Comparison of ENCODE assay signal across 17 cellular contexts in genomic region chr20:25079171-25079570, GRCh38. TPM values are rescaled to one million over a fixed set of nuclear protein-coding genes. Genes with fewer than 3 reads are reported as not detected.
DNase-seq lines count a peak whose midpoint lies in the region; ATAC-seq and TF ChIP-seq lines count a peak whose summit lies in the region.
"Had no signal": no experiment of that assay in that cellular context is flagged by ENCODE, and none has a peak within 500 bp of the region (broad histone marks: within the 10 kb centered on the region; RNA-seq: fewer than 3 reads in every experiment).

No MANE protein-coding gene starts in this region.

- TF ChIP-seq CTCF in RWPE2 (IDR thresholded peaks at IDR 0.05; ENCODE audit: poor library complexity, severe bottlenecking) (no peak), transverse colon (IDR thresholded peaks at IDR 0.05) (no peak)

- no peak overlapping the region for H3K4me3 ChIP-seq in right cardiac atrium (ENCODE audit: low read length)
- no peak overlapping the region for H3K4me3 ChIP-seq in RWPE2 (ENCODE audit: severe bottlenecking)
- no peak overlapping the region for H3K4me3 ChIP-seq in transverse colon
- H3K4me3 ChIP-seq: BLaER1 treated with 17β-estradiol and CSF1 and Interleukin-3, amounts not matched to agents 10 nM and 100 nM; GM12878; GM23338 had no signal

- ATAC-seq in right cardiac atrium = no peak
- ATAC-seq in RWPE2 (ENCODE audit: low read depth) = no peak
- peak; percentile 97 for ATAC-seq in left colon
- ATAC-seq in HG02642 (IDR thresholded peaks at IDR 0.05; ENCODE audit: poor library complexity, unreplicated experiment) = no peak
- ATAC-seq: GM12878, GM23338 had no signal

- H3K9me3 ChIP-seq in right cardiac atrium (ENCODE audit: control insufficient read depth, low read length) (no peaks in the 10 kb centered on the region), RWPE2 (ENCODE audit: severe bottlenecking) (no peaks in the 10 kb centered on the region), transverse colon (no peaks in the 10 kb centered on the region)

- DNase-seq in cardiac septum (ENCODE audit: low spot score) = peak; percentile 33
- no peak for DNase-seq in right cardiac atrium
- DNase-seq in RWPE2 (ENCODE audit: low spot score) = peak; percentile 24
- DNase-seq in left colon = peak; percentile 66 to 69
- DNase-seq in transverse colon = peak; percentile 73
- no peak for DNase-seq in DMS53 treated with DMSO at 0.1 percent for 48 hours (lab: John Stamatoyannopoulos, UW; ENCODE audit: unreplicated experiment)
- DNase-seq in activated naive CD4-positive, alpha-beta T cell treated with Interleukin-2 at 50 U/mL for 16 hours = no peak
- DNase-seq: 8988T; CD4-positive, CD25-positive, alpha-beta regulatory T cell; DMS53; H7 had no signal

- WGBS in right cardiac atrium = 76% methylated on average over 4 of the region's 4 CpGs
- WGBS in transverse colon (ENCODE audit: low coverage in 1 of 2), 2 donors = 53% methylated on average over 4 of the region's 4 CpGs; no CpG with 5 or more reads in 1 of the 2 donors

- intact Hi-C loops in cardiac septum (cut with DNase I) (no loop called here), right cardiac atrium (cut with DNase I) (loop anchor here in 2 of 4 donors (5.0 kb wide), 2 partner anchors 98 to 323 kb away; no protein-coding TSS in a partner anchor), left colon (cut with DNase I, micrococcal nuclease) (loop anchor here in 1 of 2 donors (5.0 kb wide), 1 partner anchor 98 kb away; no protein-coding TSS in a partner anchor), transverse colon (cut with DNase I; ENCODE audit: low total_unique reads) (no loop called here)

- H3K27ac ChIP-seq in right cardiac atrium (ENCODE audit: low read length) = no peak overlapping the region
- no peak overlapping the region for H3K27ac ChIP-seq in RWPE2 (ENCODE audit: poor library complexity, severe bottlenecking)
- no peak overlapping the region for H3K27ac ChIP-seq in transverse colon
- H3K27ac ChIP-seq: BLaER1 treated with 17β-estradiol and CSF1 and Interleukin-3, amounts not matched to agents 10 nM and 100 nM had no signal

- in situ Hi-C loops in transverse colon (cut with MboI; ENCODE audit: low pct_ligation_motif_present in 1 of 4, low pct_unique_long_range_greater_than_20kb in 1 of 4, low sequenced_read_pairs in 3 of 4) = no loop called here

- no peaks in the 10 kb centered on the region for H3K27me3 ChIP-seq in right cardiac atrium (ENCODE audit: control insufficient read depth, insufficient read depth)
- H3K27me3 ChIP-seq in RWPE2 (ENCODE audit: insufficient read depth, poor library complexity, severe bottlenecking) = peaks cover 93% of the 10 kb centered on the region
- H3K27me3 ChIP-seq in transverse colon = peaks cover 87% of the 10 kb centered on the region

- no peaks in the 10 kb centered on the region for H3K36me3 ChIP-seq in RWPE2 (ENCODE audit: low read depth)
- H3K36me3 ChIP-seq in transverse colon = no peaks in the 10 kb centered on the region
- H3K36me3 ChIP-seq: BLaER1 treated with 17β-estradiol and CSF1 and Interleukin-3, amounts not matched to agents 10 nM and 100 nM had no signal

- TF ChIP-seq EP300 in transverse colon (IDR thresholded peaks at IDR 0.05; ENCODE audit: low read depth) = no peak

- H3K4me1 ChIP-seq in right cardiac atrium (ENCODE audit: control insufficient read depth, insufficient read depth, low read length) (no peaks in the 10 kb centered on the region), RWPE2 (ENCODE audit: insufficient read depth, poor library complexity, severe bottlenecking) (no peaks in the 10 kb centered on the region), transverse colon (peaks cover 10 to 36% (median 23%) of the 10 kb centered on the region in 4 donors)
- H3K4me1 ChIP-seq: BLaER1 treated with 17β-estradiol and CSF1 and Interleukin-3, amounts not matched to agents 10 nM and 100 nM had no signal

- no peak for TF ChIP-seq POLR2A in transverse colon (IDR thresholded peaks at IDR 0.05)

RNA-seq across cellular contexts. Expression of gene VSX1, which starts 2.8 kb away (rescaled TPM):
- total RNA-seq in cardiac septum (0.54 TPM), right cardiac atrium (under 1 TPM in 1 of 4 donors, not detected in 3; 0.44 TPM), left colon (not detected), transverse colon (under 1 TPM in 1 of 4 donors, not detected in 3; 0.16 TPM)
- 0.27 TPM for polyA plus RNA-seq in right cardiac atrium
- total RNA-seq: CD4-positive, CD25-positive, alpha-beta regulatory T cell; G401; GM12878; H7; HT1080 had no signal
- polyA plus RNA-seq: CD4-positive, CD25-positive, alpha-beta regulatory T cell; GM23338 had no signal

RNA-seq across cellular contexts. Expression of gene ACSS1, which starts 21.2 kb away (rescaled TPM):
- 47.6 TPM for total RNA-seq in cardiac septum
- total RNA-seq in right cardiac atrium = 10 to 100 TPM; 14.8 to 61.8 (median 40.7) TPM
- 29.3 TPM for polyA plus RNA-seq in right cardiac atrium
- total RNA-seq in left colon = 10 to 100 TPM; 37.8 to 43.6 TPM
- total RNA-seq in transverse colon = 10 to 100 TPM; 30.3 to 64.7 (median 51.6) TPM
- total RNA-seq: G401, H7 had no signal

Comparison
In these comparisons a context has a peak if more than half of its experiments do, and no peak if none do; other contexts are left out.
1. DNase-seq: peak in cardiac septum (single experiment), RWPE2 (single experiment), left colon (2 of 2) and transverse colon (single experiment); none in right cardiac atrium (0 of 3), DMS53 treated with DMSO at 0.1 percent for 48 hours (single experiment) and activated naive CD4-positive, alpha-beta T cell treated with Interleukin-2 at 50 U/mL for 16 hours (single experiment).